In the genomic region with DNA sequence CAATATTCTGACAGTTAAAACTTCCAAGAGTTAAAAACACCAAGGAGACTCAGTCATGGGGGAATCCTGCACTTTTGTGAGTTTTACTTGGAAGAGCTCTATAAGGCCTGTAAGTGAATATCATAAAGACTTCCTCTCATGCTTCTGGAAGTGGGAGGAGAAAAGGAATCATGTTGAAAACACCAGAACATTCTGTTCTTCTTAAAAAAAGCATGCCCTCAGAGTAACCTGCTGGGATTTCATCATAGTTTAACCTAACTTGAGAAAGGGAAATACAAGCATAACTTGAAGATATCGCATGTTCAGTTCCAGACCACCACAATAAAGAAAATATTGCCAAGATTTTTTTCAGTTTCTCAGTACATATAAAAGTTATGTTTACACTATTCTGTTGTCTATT, we compare ENCODE assay signal across 15 cellular contexts. TPM values are rescaled to one million over a fixed set of nuclear protein-coding genes. Genes with fewer than 3 reads are reported as not detected.
DNase-seq lines count a peak whose midpoint lies in the region; ATAC-seq and TF ChIP-seq lines count a peak whose summit lies in the region.
"Had no signal": no experiment of that assay in that cellular context is flagged by ENCODE, and none has a peak within 500 bp of the region (broad histone marks: within the 10 kb centered on the region; RNA-seq: fewer than 3 reads in every experiment).

No MANE protein-coding gene starts in this region.

- TF ChIP-seq CTCF in fibroblast of mammary gland (conservative IDR thresholded peaks at IDR 0.05; ENCODE audit: control insufficient read depth, insufficient read depth, low read depth, low read length) (no peak), dorsolateral prefrontal cortex (IDR thresholded peaks at IDR 0.05 in 54 of 56, conservative IDR thresholded peaks at IDR 0.05 in 2 of 56; ENCODE audit: low read depth in 1 of 56, partially characterized antibody in 56 of 56) (no peak)

- H3K36me3 ChIP-seq in ACC112 (ENCODE audit: insufficient read depth, low read length): no peaks in the 10 kb centered on the region

- DNase-seq in astrocyte of the hippocampus (ENCODE audit: low read depth, low spot score) (peak; percentile 6), fibroblast of mammary gland (ENCODE audit: low read depth) (peak; percentile 52), renal cortical epithelial cell (ENCODE audit: low read depth) (peak; percentile 21), dorsolateral prefrontal cortex (no peak)
- DNase-seq: Caco-2, GM23248, NCI-H146, NCI-H2081 treated with DMSO at 0.1 percent for 48 hours, NCI-H526 had no signal

- intact Hi-C loops in dorsolateral prefrontal cortex (cut with DNase I): no loop called here

- ATAC-seq in HG03342 (IDR thresholded peaks at IDR 0.05; ENCODE audit: unreplicated experiment): no peak
- ATAC-seq in GM18517 (IDR thresholded peaks at IDR 0.05; ENCODE audit: unreplicated experiment): no peak
- no peak for ATAC-seq in GM21825 (IDR thresholded peaks at IDR 0.05; ENCODE audit: unreplicated experiment)
- ATAC-seq: A549, HCT116 had no signal

- peak overlapping the region; percentile 66 for H3K27ac ChIP-seq in ACC112 (ENCODE audit: low read depth, low read length)
- no peak overlapping the region for H3K27ac ChIP-seq in dorsolateral prefrontal cortex
- H3K27ac ChIP-seq: A549, GM23248 had no signal

- H3K4me1 ChIP-seq in ACC112 (ENCODE audit: control insufficient read depth, insufficient read depth, low read length, unreplicated experiment): peaks cover 13% of the 10 kb centered on the region
- H3K4me1 ChIP-seq: A549 had no signal

- H3K79me2 ChIP-seq in ACC112 (ENCODE audit: control insufficient read depth, insufficient read depth, low read length, unreplicated experiment): no peaks in the 10 kb centered on the region

- H3K27me3 ChIP-seq in ACC112 (ENCODE audit: insufficient read depth, low read length) (no peaks in the 10 kb centered on the region), dorsolateral prefrontal cortex (no peaks in the 10 kb centered on the region)

- H2AFZ ChIP-seq in ACC112 (ENCODE audit: low read length, unreplicated experiment): peak overlapping the region; percentile 28
- H2AFZ ChIP-seq: GM23248 had no signal

- no peak overlapping the region for H3K4me3 ChIP-seq in ACC112 (ENCODE audit: low read depth, low read length)
- H3K4me3 ChIP-seq in fibroblast of mammary gland (ENCODE audit: control insufficient read depth, low read depth, low read length): no peak overlapping the region
- H3K4me3 ChIP-seq in dorsolateral prefrontal cortex: no peak overlapping the region
- H3K4me3 ChIP-seq: A549, GM23248 had no signal

RNA-seq across cellular contexts. Expression of gene COL11A1, which starts 51.9 kb away (rescaled TPM):
- 13.7 and 25.9 TPM in 2 replicates for total RNA-seq in renal cortical epithelial cell
- 10 to 100 TPM in 117 of 120 experiments, 1 to 10 TPM in 3; 8.7 to 39.3 (median 18.2) TPM for total RNA-seq in dorsolateral prefrontal cortex
- total RNA-seq: Caco-2 had no signal

Comparison
In these comparisons a context has a peak if more than half of its experiments do, and no peak if none do; other contexts are left out.
1. DNase-seq: peak in astrocyte of the hippocampus (single experiment), fibroblast of mammary gland (single experiment) and renal cortical epithelial cell (single experiment); none in dorsolateral prefrontal cortex (0 of 10).